ENCODE assay signal across 9 cellular contexts in the genomic region with DNA sequence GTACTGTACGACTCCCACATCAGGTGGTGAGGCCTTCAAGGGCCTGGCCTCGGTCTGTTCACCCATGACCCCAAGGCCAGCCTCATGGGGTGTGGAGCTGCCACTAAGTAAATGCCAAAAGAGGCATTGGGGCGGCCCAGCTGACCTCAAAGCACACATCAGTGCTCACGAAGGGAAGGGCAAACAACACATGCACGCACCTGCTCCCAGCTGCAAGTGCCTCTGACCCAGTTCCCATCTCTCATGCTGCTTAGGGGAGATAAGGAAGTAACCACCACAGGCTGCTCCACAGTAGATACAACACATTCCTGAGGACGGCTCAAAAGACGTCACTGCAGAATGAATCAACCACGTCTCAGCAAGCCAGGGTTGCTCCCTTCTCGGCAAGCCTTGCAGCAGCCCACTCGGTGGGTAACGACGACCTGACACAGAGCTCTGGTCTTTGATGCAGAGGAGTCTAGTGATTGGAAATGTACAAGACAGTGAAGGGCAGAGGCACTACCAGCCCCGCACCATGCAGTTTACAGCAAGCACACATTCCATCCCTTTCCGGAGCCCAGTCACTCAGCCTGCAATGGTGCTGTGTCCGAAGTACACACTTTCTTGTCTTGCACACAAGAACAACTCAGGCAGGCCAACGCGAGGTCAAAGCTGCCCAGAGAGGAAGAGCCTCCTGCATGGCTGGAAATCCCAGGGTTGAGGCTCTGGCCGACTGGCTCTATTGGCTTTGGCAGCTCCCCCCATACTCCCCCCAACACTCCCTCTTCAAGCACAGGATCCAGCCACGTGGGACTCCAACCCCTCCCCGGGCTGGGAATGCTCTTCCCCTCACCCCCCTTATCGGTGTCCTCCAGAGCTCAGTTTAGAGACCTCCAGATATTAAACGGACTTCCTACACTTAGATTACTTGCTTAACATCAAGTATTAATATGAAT. TPM values are rescaled to one million over a fixed set of nuclear protein-coding genes. Genes with fewer than 3 reads are reported as not detected.
DNase-seq lines count a peak whose midpoint lies in the region; ATAC-seq and TF ChIP-seq lines count a peak whose summit lies in the region.
"Had no signal": no experiment of that assay in that cellular context is flagged by ENCODE, and none has a peak within 500 bp of the region (broad histone marks: within the 10 kb centered on the region; RNA-seq: fewer than 3 reads in every experiment).

No MANE protein-coding gene starts in this region.

- H3K27me3 ChIP-seq in mucosa of stomach (ENCODE audit: control insufficient read depth, insufficient read depth, low read length) (no peaks in the 10 kb centered on the region), tibial artery (no peaks in the 10 kb centered on the region)
- no peaks in the 10 kb centered on the region for H3K27me3 ChIP-seq in CD8-positive, alpha-beta T cell (ENCODE audit: insufficient read depth, low read length)

- H3K4me3 ChIP-seq in mucosa of stomach (ENCODE audit: low read length) (no peak overlapping the region), tibial artery (no peak overlapping the region)
- no peak overlapping the region for H3K4me3 ChIP-seq in CD8-positive, alpha-beta T cell (ENCODE audit: low read depth, low read length)

- CTCF ChIA-PET in CD8-positive, alpha-beta T cell (lab: Charles Lee) = no interaction called here

- peaks cover 2 to 6% (median 2%) of the 10 kb centered on the region in 3 donors for H3K27me3 Mint-ChIP-seq in immature natural killer cell (ENCODE audit: low read depth in 3 of 3)
- no peaks in the 10 kb centered on the region for H3K27me3 Mint-ChIP-seq in CD8-positive, alpha-beta T cell (ENCODE audit: low read depth)
- H3K27me3 Mint-ChIP-seq: activated naive CD8-positive, alpha-beta T cell had no signal

- H3K36me3 ChIP-seq in mucosa of stomach (ENCODE audit: control insufficient read depth, insufficient read depth, low read length) (no peaks in the 10 kb centered on the region), tibial artery (no peaks in the 10 kb centered on the region)
- no peaks in the 10 kb centered on the region for H3K36me3 ChIP-seq in CD8-positive, alpha-beta T cell (ENCODE audit: insufficient read depth, low read length)

- H3K9me3 ChIP-seq in mucosa of stomach (ENCODE audit: control insufficient read depth, low read length) = no peaks in the 10 kb centered on the region
- H3K9me3 ChIP-seq in CD8-positive, alpha-beta T cell (ENCODE audit: low read length) = no peaks in the 10 kb centered on the region
- no peaks in the 10 kb centered on the region for H3K9me3 ChIP-seq in tibial artery

- peaks cover 16% of the 10 kb centered on the region for H3K4me1 ChIP-seq in mucosa of stomach (ENCODE audit: control insufficient read depth, insufficient read depth, low read length)
- no peaks in the 10 kb centered on the region for H3K4me1 ChIP-seq in CD8-positive, alpha-beta T cell (ENCODE audit: insufficient read depth, low read length)
- H3K4me1 ChIP-seq in tibial artery = no peaks in the 10 kb centered on the region

- POLR2A ChIA-PET in CD8-positive, alpha-beta T cell (lab: Charles Lee) = no interaction called here

- ATAC-seq in HG03064 (IDR thresholded peaks at IDR 0.05; ENCODE audit: low read depth, unreplicated experiment) (peak; percentile 54), GM18519 (IDR thresholded peaks at IDR 0.05; ENCODE audit: low FRiP score, unreplicated experiment) (no peak)
- ATAC-seq in CD8-positive, alpha-beta T cell = no peak

- no peak for TF ChIP-seq CTCF in CD8-positive, alpha-beta T cell (IDR thresholded peaks at IDR 0.05)
- TF ChIP-seq CTCF in tibial artery (IDR thresholded peaks at IDR 0.05) = no peak

- peak overlapping the region in 3 of 6 donors; percentile 17 to 59 (median 51) for H3K27ac Mint-ChIP-seq in immature natural killer cell
- no peak overlapping the region for H3K27ac Mint-ChIP-seq in CD8-positive, alpha-beta T cell
- H3K27ac Mint-ChIP-seq: activated naive CD8-positive, alpha-beta T cell had no signal

- peaks cover 0 to 8% (median 4%) of the 10 kb centered on the region in 3 donors for H3K36me3 Mint-ChIP-seq in immature natural killer cell
- H3K36me3 Mint-ChIP-seq in CD8-positive, alpha-beta T cell = no peaks in the 10 kb centered on the region
- H3K36me3 Mint-ChIP-seq: activated naive CD8-positive, alpha-beta T cell had no signal

- peaks cover 15 to 38% of the 10 kb centered on the region in 2 donors for H3K4me1 Mint-ChIP-seq in immature natural killer cell
- H3K4me1 Mint-ChIP-seq in CD8-positive, alpha-beta T cell (ENCODE audit: low read depth) = no peaks in the 10 kb centered on the region

- intact Hi-C loops in CD8-positive, alpha-beta T cell (cut with DNase I, micrococcal nuclease) = no loop called here
- intact Hi-C loops in tibial artery (cut with DNase I; ENCODE audit: low total_unique reads) = no loop called here

- peak overlapping the region; percentile 30 for H3K9ac ChIP-seq in mucosa of stomach (ENCODE audit: low read length)

- H3K27ac ChIP-seq in CD8-positive, alpha-beta T cell (ENCODE audit: low read depth, low read length) = no peak overlapping the region
- no peak overlapping the region for H3K27ac ChIP-seq in tibial artery

- DNase-seq in ELF-1 (ENCODE audit: low read depth, low spot score) (peak; percentile 70), astrocyte of the hippocampus (ENCODE audit: low read depth, low spot score) (peak; percentile 87), immature natural killer cell (no peak), tibial artery (no peak)
- DNase-seq in CD8-positive, alpha-beta T cell = no peak

- no peak overlapping the region for H3K4me3 Mint-ChIP-seq in immature natural killer cell
- no peak overlapping the region for H3K4me3 Mint-ChIP-seq in CD8-positive, alpha-beta T cell
- H3K4me3 Mint-ChIP-seq: activated naive CD8-positive, alpha-beta T cell had no signal

- H3K9me3 Mint-ChIP-seq in immature natural killer cell = no peaks in the 10 kb centered on the region
- no peaks in the 10 kb centered on the region for H3K9me3 Mint-ChIP-seq in CD8-positive, alpha-beta T cell

RNA-seq across cellular contexts. Expression of gene FABP6, which starts 31.8 kb away (rescaled TPM):
- polyA plus RNA-seq in immature natural killer cell = not detected
- total RNA-seq in CD8-positive, alpha-beta T cell = not detected

RNA-seq across cellular contexts. Expression of gene CCNJL, which starts 51.2 kb away (rescaled TPM):
- 10 to 100 TPM; 16.3 to 29.7 (median 26.7) TPM for polyA plus RNA-seq in immature natural killer cell
- total RNA-seq in CD8-positive, alpha-beta T cell = not detected

Comparison
In these comparisons a context has a peak if more than half of its experiments do, and no peak if none do; other contexts are left out.
1. DNase-seq: peak in ELF-1 (single experiment) and astrocyte of the hippocampus (single experiment); none in immature natural killer cell (0 of 3), CD8-positive, alpha-beta T cell (0 of 7) and tibial artery (0 of 2).